In genomic region chr20:58127731-58128130, GRCh38 we compare ENCODE assay signal across 11 cellular contexts.
DNase-seq lines count a peak whose midpoint lies in the region; ATAC-seq and TF ChIP-seq lines count a peak whose summit lies in the region.
"Had no signal": no experiment of that assay in that cellular context is flagged by ENCODE, and none has a peak within 500 bp of the region (broad histone marks: within the 10 kb centered on the region; RNA-seq: fewer than 3 reads in every experiment).

No MANE protein-coding gene starts in this region.

- peaks cover 67% of the 10 kb centered on the region for H3K27me3 Mint-ChIP-seq in activated naive CD8-positive, alpha-beta T cell treated with anti-CD3 and anti-CD28 coated beads, Interleukin-2, amount 50 U/mL, for 24 hours
- H3K27me3 Mint-ChIP-seq in activated naive CD8-positive, alpha-beta T cell treated with anti-CD3 and anti-CD28 coated beads for 36 hours = peaks cover 67% of the 10 kb centered on the region
- peaks cover 32% of the 10 kb centered on the region for H3K27me3 Mint-ChIP-seq in type B pancreatic cell
- H3K27me3 Mint-ChIP-seq in immature natural killer cell (ENCODE audit: low read depth in 3 of 3) = peaks cover 7 to 23% (median 20%) of the 10 kb centered on the region in 3 donors

- peaks cover 1% of the 10 kb centered on the region for H3K36me3 Mint-ChIP-seq in activated naive CD8-positive, alpha-beta T cell treated with anti-CD3 and anti-CD28 coated beads, Interleukin-2, amount 50 U/mL, for 24 hours (ENCODE audit: low read depth)
- no peaks in the 10 kb centered on the region for H3K36me3 Mint-ChIP-seq in activated naive CD8-positive, alpha-beta T cell treated with anti-CD3 and anti-CD28 coated beads for 36 hours
- H3K36me3 Mint-ChIP-seq in type B pancreatic cell (no peaks in the 10 kb centered on the region), immature natural killer cell (no peaks in the 10 kb centered on the region)

- peaks cover 25% of the 10 kb centered on the region for H3K9me3 Mint-ChIP-seq in activated naive CD8-positive, alpha-beta T cell treated with anti-CD3 and anti-CD28 coated beads, Interleukin-2, amount 50 U/mL, for 24 hours
- H3K9me3 Mint-ChIP-seq in activated naive CD8-positive, alpha-beta T cell treated with anti-CD3 and anti-CD28 coated beads for 36 hours = peaks cover 15% of the 10 kb centered on the region
- peaks cover 15% of the 10 kb centered on the region for H3K9me3 Mint-ChIP-seq in type B pancreatic cell
- peaks cover 0 to 11% (median 0%) of the 10 kb centered on the region in 6 donors for H3K9me3 Mint-ChIP-seq in immature natural killer cell

- TF ChIP-seq CTCF in fibroblast of the aortic adventitia (IDR thresholded peaks at IDR 0.05; ENCODE audit: insufficient read depth, low read length) (no peak), type B pancreatic cell (conservative IDR thresholded peaks at IDR 0.05) (no peak)

- no peak overlapping the region for H3K27ac Mint-ChIP-seq in activated naive CD8-positive, alpha-beta T cell treated with anti-CD3 and anti-CD28 coated beads, Interleukin-2, amount 50 U/mL, for 24 hours
- no peak overlapping the region for H3K27ac Mint-ChIP-seq in activated naive CD8-positive, alpha-beta T cell treated with anti-CD3 and anti-CD28 coated beads for 36 hours
- H3K27ac Mint-ChIP-seq in type B pancreatic cell (no peak overlapping the region), immature natural killer cell (no peak overlapping the region)
- H3K27ac Mint-ChIP-seq: activated naive CD4-positive, alpha-beta T cell treated with anti-CD3 and anti-CD28 coated beads, Interleukin-2, amount 50 U/mL, for 24 hours; natural killer cell treated with Interleukin-12 subunit alpha and Interleukin-12 subunit beta and Interleukin-15 and Interleukin-18, amount 100 ng/mL, for 72 hours had no signal

- peak; percentile 20 for DNase-seq in activated naive CD8-positive, alpha-beta T cell treated with anti-CD3 and anti-CD28 coated beads, Interleukin-2, amount 50 U/mL, for 24 hours
- no peak for DNase-seq in activated naive CD8-positive, alpha-beta T cell treated with anti-CD3 and anti-CD28 coated beads for 36 hours
- DNase-seq in fibroblast of the aortic adventitia (ENCODE audit: low read depth) = peak; percentile 46
- DNase-seq in type B pancreatic cell (ENCODE audit: extremely low spot score, unreplicated experiment) = peak; percentile 55
- no peak for DNase-seq in epidermal melanocyte (ENCODE audit: insufficient read length, low spot score)
- DNase-seq in immature natural killer cell = no peak
- no peak for DNase-seq in HuH-7.5 (ENCODE audit: low spot score)

- H3K4me1 Mint-ChIP-seq in activated naive CD8-positive, alpha-beta T cell treated with anti-CD3 and anti-CD28 coated beads, Interleukin-2, amount 50 U/mL, for 24 hours = peaks cover 11% of the 10 kb centered on the region
- H3K4me1 Mint-ChIP-seq in activated naive CD8-positive, alpha-beta T cell treated with anti-CD3 and anti-CD28 coated beads for 36 hours = peaks cover 13% of the 10 kb centered on the region
- peaks cover 40% of the 10 kb centered on the region for H3K4me1 Mint-ChIP-seq in type B pancreatic cell (ENCODE audit: unreplicated experiment)
- no peaks in the 10 kb centered on the region for H3K4me1 Mint-ChIP-seq in immature natural killer cell

- ATAC-seq in activated naive CD8-positive, alpha-beta T cell treated with anti-CD3 and anti-CD28 coated beads, Interleukin-2, amount 50 U/mL, for 24 hours = peak; percentile 73
- peak; percentile 76 for ATAC-seq in SK-N-SH treated with all-trans-retinoic acid at 6 μM for 48 hours
- ATAC-seq: natural killer cell treated with Interleukin-12 subunit alpha and Interleukin-12 subunit beta and Interleukin-15 and Interleukin-18, amount 100 ng/mL, for 72 hours had no signal

- no peak overlapping the region for H3K4me3 Mint-ChIP-seq in activated naive CD8-positive, alpha-beta T cell treated with anti-CD3 and anti-CD28 coated beads, Interleukin-2, amount 50 U/mL, for 24 hours
- no peak overlapping the region for H3K4me3 Mint-ChIP-seq in activated naive CD8-positive, alpha-beta T cell treated with anti-CD3 and anti-CD28 coated beads for 36 hours
- H3K4me3 Mint-ChIP-seq in type B pancreatic cell (peak overlapping the region; percentile 24), immature natural killer cell (no peak overlapping the region)
- H3K4me3 Mint-ChIP-seq: activated naive CD4-positive, alpha-beta T cell treated with anti-CD3 and anti-CD28 coated beads, Interleukin-2, amount 50 U/mL, for 24 hours; natural killer cell treated with Interleukin-12 subunit alpha and Interleukin-12 subunit beta and Interleukin-15 and Interleukin-18, amount 100 ng/mL, for 72 hours had no signal

- H3K4me3 ChIP-seq in fibroblast of the aortic adventitia (ENCODE audit: low read depth, low read length) = no peak overlapping the region
- H3K4me3 ChIP-seq: HAP-1 had no signal

TF ChIP-seq in SK-N-SH treated with all-trans-retinoic acid at 6 μM for 48 hours, 23 proteins besides CTCF, POLR2A, EP300 and RAD21:
- TF ChIP-seq ARNTL (CRISPR knock-in tag; IDR thresholded peaks at IDR 0.05; ENCODE audit: borderline replicate concordance, low read depth) (no peak), ISL1 (CRISPR knock-in tag; IDR thresholded peaks at IDR 0.05) (no peak), TOX (CRISPR knock-in tag; IDR thresholded peaks at IDR 0.05; ENCODE audit: borderline replicate concordance) (no peak), ZNF8 (CRISPR knock-in tag; IDR thresholded peaks at IDR 0.05) (no peak), ZFP30 (CRISPR knock-in tag; IDR thresholded peaks at IDR 0.05) (no peak), TSHZ2 (CRISPR knock-in tag; IDR thresholded peaks at IDR 0.05) (no peak)

Comparison
In these comparisons a context has a peak if more than half of its experiments do, and no peak if none do; other contexts are left out.
1. DNase-seq: peak in activated naive CD8-positive, alpha-beta T cell treated with anti-CD3 and anti-CD28 coated beads, Interleukin-2, amount 50 U/mL, for 24 hours (single experiment), fibroblast of the aortic adventitia (single experiment) and type B pancreatic cell (single experiment); none in activated naive CD8-positive, alpha-beta T cell treated with anti-CD3 and anti-CD28 coated beads for 36 hours (single experiment), epidermal melanocyte (single experiment), immature natural killer cell (0 of 3) and HuH-7.5 (single experiment).